Comparison of ENCODE assay signal across 1 cellular context in genomic region chr9:128912270-128912853, GRCh38.
A peak's percentile ranks its signal among the peaks of the same experiment; 100 is the strongest.
TF ChIP-seq lines count a peak whose summit lies in the region.

No MANE protein-coding gene starts in this region.

TF ChIP-seq in HepG2, 621 proteins besides CTCF, POLR2A, EP300 and RAD21 (continues in another document):
- TF ChIP-seq ZNF12 (CRISPR knock-in tag; IDR thresholded peaks at IDR 0.05) (no peak), ZNF691 (CRISPR knock-in tag; IDR thresholded peaks at IDR 0.05; ENCODE audit: borderline replicate concordance, low read depth) (no peak), YEATS4 (CRISPR knock-in tag; IDR thresholded peaks at IDR 0.05; ENCODE audit: borderline replicate concordance) (0 out of 2 replicates have a peak, but pooled peaks have one; percentile 11), SAP130 (CRISPR knock-in tag; IDR thresholded peaks at IDR 0.05; ENCODE audit: low read depth) (peak; percentile 50; the same call in 1 of the 2 replicates), SALL1 (CRISPR knock-in tag; IDR thresholded peaks at IDR 0.05) (0 out of 2 replicates have a peak, but pooled peaks have one; percentile 14), RERE (CRISPR knock-in tag; IDR thresholded peaks at IDR 0.05; ENCODE audit: low read depth) (no peak), NRL (CRISPR knock-in tag; IDR thresholded peaks at IDR 0.05; ENCODE audit: borderline replicate concordance) (no peak), ZBTB38 (CRISPR knock-in tag; IDR thresholded peaks at IDR 0.05) (peak; percentile 47), ZNF451 (CRISPR knock-in tag; IDR thresholded peaks at IDR 0.05) (no peak), BORCS8-MEF2B (CRISPR knock-in tag; IDR thresholded peaks at IDR 0.05) (no peak), ZNF468 (CRISPR knock-in tag; IDR thresholded peaks at IDR 0.05) (no peak), STAT6 (CRISPR knock-in tag; IDR thresholded peaks at IDR 0.05; ENCODE audit: borderline replicate concordance) (no peak), ZNF713 (CRISPR knock-in tag; IDR thresholded peaks at IDR 0.05) (no peak), LCORL (IDR thresholded peaks at IDR 0.05) (no peak), LCORL (CRISPR knock-in tag; IDR thresholded peaks at IDR 0.05) (no peak), ZMAT3 (CRISPR knock-in tag; conservative IDR thresholded peaks at IDR 0.05) (0 out of 2 replicates have a peak, but pooled peaks have one; percentile 33), SMAD9 (CRISPR knock-in tag; IDR thresholded peaks at IDR 0.05) (no peak), MXD1 (CRISPR knock-in tag; IDR thresholded peaks at IDR 0.05) (no peak), ARID5B (CRISPR knock-in tag; IDR thresholded peaks at IDR 0.05) (peak; percentile 56), ZFP41 (CRISPR knock-in tag; IDR thresholded peaks at IDR 0.05; ENCODE audit: borderline replicate concordance) (no peak), ETS1 (CRISPR knock-in tag; IDR thresholded peaks at IDR 0.05) (no peak), KLF11 (CRISPR knock-in tag; IDR thresholded peaks at IDR 0.05) (no peak), ZC3H13 (CRISPR knock-in tag; IDR thresholded peaks at IDR 0.05) (0 out of 2 replicates have a peak, but pooled peaks have one; percentile 11), FOXP4 (CRISPR knock-in tag; IDR thresholded peaks at IDR 0.05) (peak; percentile 16; the same call in 1 of the 2 replicates), NCOA5 (CRISPR knock-in tag; IDR thresholded peaks at IDR 0.05) (no peak), MXI1 (IDR thresholded peaks at IDR 0.05; ENCODE audit: borderline replicate concordance, low read depth, low read length) (no peak), ARHGAP35 (CRISPR knock-in tag; IDR thresholded peaks at IDR 0.05; ENCODE audit: borderline replicate concordance) (no peak), PAXIP1 (CRISPR knock-in tag; conservative IDR thresholded peaks at IDR 0.05) (no peak), NPAS2 (CRISPR knock-in tag; IDR thresholded peaks at IDR 0.05; ENCODE audit: borderline replicate concordance) (no peak), TEAD2 (CRISPR knock-in tag; IDR thresholded peaks at IDR 0.05) (no peak), RNF219 (CRISPR knock-in tag; IDR thresholded peaks at IDR 0.05) (no peak), ZBTB20 (CRISPR knock-in tag; IDR thresholded peaks at IDR 0.05; ENCODE audit: borderline replicate concordance, low read depth) (peak; percentile 51; the same call in 1 of the 2 replicates), IKZF1 (IDR thresholded peaks at IDR 0.05) (no peak), ZNF777 (CRISPR knock-in tag; IDR thresholded peaks at IDR 0.05) (no peak), AGO2 (optimal IDR thresholded peaks at IDR 0.05; ENCODE audit: low read depth, low read length) (no peak), GZF1 (CRISPR knock-in tag; IDR thresholded peaks at IDR 0.05) (no peak), ZNF792 (CRISPR knock-in tag; IDR thresholded peaks at IDR 0.05) (peak; percentile 56; the same call in 1 of the 2 replicates)
